In the genomic region with DNA sequence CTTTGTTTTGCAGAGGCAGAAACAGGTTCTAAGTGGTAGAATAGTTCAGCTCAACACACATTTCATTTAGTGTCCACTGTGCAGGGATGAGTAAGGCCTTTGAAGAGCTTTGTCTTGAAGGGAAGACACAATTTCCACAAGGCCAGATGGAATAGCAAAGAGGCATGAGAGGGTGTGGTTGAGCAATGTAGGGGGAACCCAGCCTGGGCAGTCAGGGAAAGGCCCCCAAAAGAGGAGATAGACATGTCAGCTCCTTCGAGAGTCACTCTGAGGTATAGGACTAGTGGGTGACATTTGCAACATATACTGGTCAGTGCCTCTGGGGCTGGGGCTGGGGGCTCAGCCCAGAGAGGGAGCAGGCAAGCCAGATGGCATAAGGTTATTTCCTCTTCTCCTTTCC, we compare ENCODE assay signal across 13 cellular contexts. TPM values are rescaled to one million over a fixed set of nuclear protein-coding genes. Genes with fewer than 3 reads are reported as not detected.
DNase-seq lines count a peak whose midpoint lies in the region; ATAC-seq and TF ChIP-seq lines count a peak whose summit lies in the region.
"Had no signal": no experiment of that assay in that cellular context is flagged by ENCODE, and none has a peak within 500 bp of the region (broad histone marks: within the 10 kb centered on the region; RNA-seq: fewer than 3 reads in every experiment).

No MANE protein-coding gene starts in this region.

- no peak for TF ChIP-seq POLR2A in adrenal gland (IDR thresholded peaks at IDR 0.05)

- TF ChIP-seq CTCF in adrenal gland (IDR thresholded peaks at IDR 0.05), result no peak
- TF ChIP-seq CTCF in liver (IDR thresholded peaks at IDR 0.05; ENCODE audit: low read depth, low read length, missing input control), result no peak

- H3K4me3 ChIP-seq in adrenal gland, result peak overlapping the region in 1 of 4 donors; percentile 9
- no peak overlapping the region for H3K4me3 ChIP-seq in liver (ENCODE audit: low read depth in 1 of 3, low read length in 3 of 3)
- H3K4me3 ChIP-seq in subcutaneous abdominal adipose tissue (ENCODE audit: low read depth in 1 of 5, low read length in 5 of 5), result peak overlapping the region in 3 of 5 donors; percentile 6 to 29 (median 15)
- H3K4me3 ChIP-seq: mucosa of descending colon had no signal

- no peak overlapping the region for H3K9ac ChIP-seq in liver (ENCODE audit: low read depth in 1 of 2, low read length in 2 of 2)
- H3K9ac ChIP-seq in subcutaneous abdominal adipose tissue (ENCODE audit: low read length in 5 of 5), result peak overlapping the region in 3 of 5 donors; percentile 9 to 52 (median 31)

- no peak for TF ChIP-seq RAD21 in liver (IDR thresholded peaks at IDR 0.05)

- 78 to 93% (median 86%) methylated on average over 1 of the region's 1 CpG for WGBS in adrenal gland, 4 donors
- 88% methylated on average over 1 of the region's 1 CpG for WGBS in liver

- no peaks in the 10 kb centered on the region for H3K27me3 Mint-ChIP-seq in activated T-cell treated with anti-CD3 and anti-CD28 coated beads, Interleukin-2, amount 50 U/mL, for 24 hours

- ATAC-seq in HG02623 (IDR thresholded peaks at IDR 0.05; ENCODE audit: unreplicated experiment), result no peak

- H3K27me3 ChIP-seq in adrenal gland, result no peaks in the 10 kb centered on the region
- H3K27me3 ChIP-seq in liver (ENCODE audit: control insufficient read depth in 4 of 4, insufficient read depth in 4 of 4, low read length in 3 of 4), result no peaks in the 10 kb centered on the region
- no peaks in the 10 kb centered on the region for H3K27me3 ChIP-seq in subcutaneous abdominal adipose tissue (ENCODE audit: control insufficient read depth in 5 of 5, insufficient read depth in 4 of 5, low read length in 5 of 5)

- no peak overlapping the region for H3K4me3 Mint-ChIP-seq in activated T-cell treated with anti-CD3 and anti-CD28 coated beads, Interleukin-2, amount 50 U/mL, for 24 hours

- H3K4me1 ChIP-seq in adrenal gland (replicated peaks in 1 of 2) (peaks cover 63 to 90% of the 10 kb centered on the region in 2 donors), liver (ENCODE audit: control insufficient read depth in 4 of 4, insufficient read depth in 4 of 4, low read length in 3 of 4) (peaks cover 31 to 63% (median 56%) of the 10 kb centered on the region in 4 donors), subcutaneous abdominal adipose tissue (ENCODE audit: control insufficient read depth in 5 of 5, insufficient read depth in 5 of 5, low read length in 5 of 5) (peaks cover 21 to 68% (median 63%) of the 10 kb centered on the region in 5 donors)

- peaks cover 83% of the 10 kb centered on the region for H3K4me1 Mint-ChIP-seq in activated T-cell treated with anti-CD3 and anti-CD28 coated beads, Interleukin-2, amount 50 U/mL, for 24 hours (ENCODE audit: low read depth)

- H3K27ac Mint-ChIP-seq in activated T-cell treated with anti-CD3 and anti-CD28 coated beads, Interleukin-2, amount 50 U/mL, for 24 hours, result peak overlapping the region; percentile 34

- H3K27ac ChIP-seq in adrenal gland, result peak overlapping the region in 4 of 5 donors; percentile 1 to 99 (median 47)
- H3K27ac ChIP-seq in liver (ENCODE audit: low read depth in 1 of 2, low read length in 2 of 2), result peak overlapping the region; percentile 59 to 77
- peak overlapping the region; percentile 97 for H3K27ac ChIP-seq in subcutaneous abdominal adipose tissue (ENCODE audit: low read depth, low read length)

- H3K9me3 ChIP-seq in adrenal gland (replicated peaks in 1 of 3), result no peaks in the 10 kb centered on the region
- H3K9me3 ChIP-seq in liver (ENCODE audit: control insufficient read depth in 4 of 4, low read length in 3 of 4), result no peaks in the 10 kb centered on the region
- no peaks in the 10 kb centered on the region for H3K9me3 ChIP-seq in subcutaneous abdominal adipose tissue (ENCODE audit: control insufficient read depth in 5 of 5, low read length in 5 of 5)
- H3K9me3 ChIP-seq: mucosa of descending colon had no signal

- peaks cover 89% of the 10 kb centered on the region for H3K36me3 Mint-ChIP-seq in activated T-cell treated with anti-CD3 and anti-CD28 coated beads, Interleukin-2, amount 50 U/mL, for 24 hours (ENCODE audit: low read depth)

- intact Hi-C loops in adrenal gland (cut with DNase I), result no loop called here

- peaks cover 0 to 30% of the 10 kb centered on the region in 2 donors for H3K36me3 ChIP-seq in adrenal gland (replicated peaks in 1 of 2)
- peaks cover 0 to 19% (median 12%) of the 10 kb centered on the region in 4 donors for H3K36me3 ChIP-seq in liver (ENCODE audit: control insufficient read depth in 4 of 4, insufficient read depth in 3 of 4, low read depth in 1 of 4, low read length in 3 of 4)
- H3K36me3 ChIP-seq in subcutaneous abdominal adipose tissue (ENCODE audit: control insufficient read depth in 5 of 5, insufficient read depth in 5 of 5, low read length in 5 of 5), result peaks cover 8 to 22% (median 16%) of the 10 kb centered on the region in 5 donors

- no peaks in the 10 kb centered on the region for H3K9me3 Mint-ChIP-seq in activated T-cell treated with anti-CD3 and anti-CD28 coated beads, Interleukin-2, amount 50 U/mL, for 24 hours

- no peak for DNase-seq in activated T-cell treated with anti-CD3 and anti-CD28 coated beads, Interleukin-2, amount 50 U/mL, for 24 hours
- no peak for DNase-seq in activated T-cell treated with anti-CD3 and anti-CD28 coated beads, Interleukin-2, amount 50 U/mL, for 1 hour
- DNase-seq in adrenal gland, result no peak
- DNase-seq in D341Med (ENCODE audit: low spot score), result no peak
- no peak for DNase-seq in dermis blood vessel endothelial cell
- DNase-seq: activated CD4-positive, alpha-beta T cell treated with anti-CD3 and anti-CD28 coated beads, Interleukin-2, amount 50 U/mL, for 4 hours; caudate nucleus; mucosa of descending colon; NCI-H510A; SHP77 treated with DMSO at 0.1 percent for 48 hours had no signal

TF ChIP-seq in liver, 16 proteins besides CTCF, POLR2A, EP300 and RAD21:
- no peak for TF ChIP-seq SP1 (IDR thresholded peaks at IDR 0.05)
- no peak for TF ChIP-seq EGR1 (IDR thresholded peaks at IDR 0.05; ENCODE audit: low read depth in 2 of 2)
- no peak for TF ChIP-seq GABPA (IDR thresholded peaks at IDR 0.05 in 1 of 2, conservative IDR thresholded peaks at IDR 0.05 in 1 of 2)
- no peak for TF ChIP-seq RXRA (IDR thresholded peaks at IDR 0.05)
- TF ChIP-seq, protein P1, sequence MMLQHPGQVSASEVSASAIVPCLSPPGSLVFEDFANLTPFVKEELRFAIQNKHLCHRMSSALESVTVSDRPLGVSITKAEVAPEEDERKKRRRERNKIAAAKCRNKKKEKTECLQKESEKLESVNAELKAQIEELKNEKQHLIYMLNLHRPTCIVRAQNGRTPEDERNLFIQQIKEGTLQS (IDR thresholded peaks at IDR 0.05), result no peak
- TF ChIP-seq JUND (IDR thresholded peaks at IDR 0.05), result no peak
- TF ChIP-seq, protein P2, sequence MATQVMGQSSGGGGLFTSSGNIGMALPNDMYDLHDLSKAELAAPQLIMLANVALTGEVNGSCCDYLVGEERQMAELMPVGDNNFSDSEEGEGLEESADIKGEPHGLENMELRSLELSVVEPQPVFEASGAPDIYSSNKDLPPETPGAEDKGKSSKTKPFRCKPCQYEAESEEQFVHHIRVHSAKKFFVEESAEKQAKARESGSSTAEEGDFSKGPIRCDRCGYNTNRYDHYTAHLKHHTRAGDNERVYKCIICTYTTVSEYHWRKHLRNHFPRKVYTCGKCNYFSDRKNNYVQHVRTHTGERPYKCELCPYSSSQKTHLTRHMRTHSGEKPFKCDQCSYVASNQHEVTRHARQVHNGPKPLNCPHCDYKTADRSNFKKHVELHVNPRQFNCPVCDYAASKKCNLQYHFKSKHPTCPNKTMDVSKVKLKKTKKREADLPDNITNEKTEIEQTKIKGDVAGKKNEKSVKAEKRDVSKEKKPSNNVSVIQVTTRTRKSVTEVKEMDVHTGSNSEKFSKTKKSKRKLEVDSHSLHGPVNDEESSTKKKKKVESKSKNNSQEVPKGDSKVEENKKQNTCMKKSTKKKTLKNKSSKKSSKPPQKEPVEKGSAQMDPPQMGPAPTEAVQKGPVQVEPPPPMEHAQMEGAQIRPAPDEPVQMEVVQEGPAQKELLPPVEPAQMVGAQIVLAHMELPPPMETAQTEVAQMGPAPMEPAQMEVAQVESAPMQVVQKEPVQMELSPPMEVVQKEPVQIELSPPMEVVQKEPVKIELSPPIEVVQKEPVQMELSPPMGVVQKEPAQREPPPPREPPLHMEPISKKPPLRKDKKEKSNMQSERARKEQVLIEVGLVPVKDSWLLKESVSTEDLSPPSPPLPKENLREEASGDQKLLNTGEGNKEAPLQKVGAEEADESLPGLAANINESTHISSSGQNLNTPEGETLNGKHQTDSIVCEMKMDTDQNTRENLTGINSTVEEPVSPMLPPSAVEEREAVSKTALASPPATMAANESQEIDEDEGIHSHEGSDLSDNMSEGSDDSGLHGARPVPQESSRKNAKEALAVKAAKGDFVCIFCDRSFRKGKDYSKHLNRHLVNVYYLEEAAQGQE (IDR thresholded peaks at IDR 0.05), result no peak
- TF ChIP-seq HNF4A (conservative IDR thresholded peaks at IDR 0.05), result no peak
- no peak for TF ChIP-seq YY1 (IDR thresholded peaks at IDR 0.05)
- TF ChIP-seq TAF1 (conservative IDR thresholded peaks at IDR 0.05), result no peak
- no peak for TF ChIP-seq HNF4G (IDR thresholded peaks at IDR 0.05)
- TF ChIP-seq, protein P3, sequence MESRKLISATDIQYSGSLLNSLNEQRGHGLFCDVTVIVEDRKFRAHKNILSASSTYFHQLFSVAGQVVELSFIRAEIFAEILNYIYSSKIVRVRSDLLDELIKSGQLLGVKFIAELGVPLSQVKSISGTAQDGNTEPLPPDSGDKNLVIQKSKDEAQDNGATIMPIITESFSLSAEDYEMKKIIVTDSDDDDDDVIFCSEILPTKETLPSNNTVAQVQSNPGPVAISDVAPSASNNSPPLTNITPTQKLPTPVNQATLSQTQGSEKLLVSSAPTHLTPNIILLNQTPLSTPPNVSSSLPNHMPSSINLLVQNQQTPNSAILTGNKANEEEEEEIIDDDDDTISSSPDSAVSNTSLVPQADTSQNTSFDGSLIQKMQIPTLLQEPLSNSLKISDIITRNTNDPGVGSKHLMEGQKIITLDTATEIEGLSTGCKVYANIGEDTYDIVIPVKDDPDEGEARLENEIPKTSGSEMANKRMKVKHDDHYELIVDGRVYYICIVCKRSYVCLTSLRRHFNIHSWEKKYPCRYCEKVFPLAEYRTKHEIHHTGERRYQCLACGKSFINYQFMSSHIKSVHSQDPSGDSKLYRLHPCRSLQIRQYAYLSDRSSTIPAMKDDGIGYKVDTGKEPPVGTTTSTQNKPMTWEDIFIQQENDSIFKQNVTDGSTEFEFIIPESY (IDR thresholded peaks at IDR 0.05), result no peak
- no peak for TF ChIP-seq FOXA2 (IDR thresholded peaks at IDR 0.05)

RNA-seq across cellular contexts. Expression of a gene that starts 7.0 kb away (rescaled TPM):
- 100 to 1,000 TPM; 109 to 154 (median 141) TPM for total RNA-seq in adrenal gland
- polyA plus RNA-seq in adrenal gland, result 100 to 1,000 TPM in 1 of 3 donors, 10 to 100 TPM in 2; 28.4 to 118 (median 33.8) TPM
- total RNA-seq in liver, result 10 to 100 TPM; 62.1 to 67.8 TPM
- 10 to 100 TPM; 30.5 to 30.6 TPM for polyA plus RNA-seq in liver
- total RNA-seq in dermis blood vessel endothelial cell, result 95.1 and 104 TPM in 2 replicates

RNA-seq across cellular contexts. Expression of a gene that starts 34.8 kb away (rescaled TPM):
- 10 to 100 TPM; 21.8 to 65.1 (median 48.2) TPM for total RNA-seq in adrenal gland
- polyA plus RNA-seq in adrenal gland, result 10 to 100 TPM in 1 of 3 donors, 1 to 10 TPM in 2; 4.1 to 27.8 (median 8.9) TPM
- 10 to 100 TPM in 1 of 2 donors, 1 to 10 TPM in 1; 3.4 to 12.0 TPM for total RNA-seq in liver
- 1 to 10 TPM in 1 of 2 donors, under 1 TPM in 1; 0.39 to 2.2 TPM for polyA plus RNA-seq in liver
- 27.9 and 40.0 TPM in 2 replicates for total RNA-seq in dermis blood vessel endothelial cell

Comparison
In these comparisons a context has a peak if more than half of its experiments do, and no peak if none do; other contexts are left out.
1. H3K27ac ChIP-seq: peak in every context shown above with its lines; median percentile 97 in subcutaneous abdominal adipose tissue; 68 in liver; 47 in adrenal gland.
2. H3K4me3 ChIP-seq: peak in subcutaneous abdominal adipose tissue (3 of 5); none in liver (0 of 3).
3. H3K9ac ChIP-seq: peak in subcutaneous abdominal adipose tissue (3 of 5); none in liver (0 of 2).